20 cellular contexts compared by ENCODE assay signal in the genomic region with DNA sequence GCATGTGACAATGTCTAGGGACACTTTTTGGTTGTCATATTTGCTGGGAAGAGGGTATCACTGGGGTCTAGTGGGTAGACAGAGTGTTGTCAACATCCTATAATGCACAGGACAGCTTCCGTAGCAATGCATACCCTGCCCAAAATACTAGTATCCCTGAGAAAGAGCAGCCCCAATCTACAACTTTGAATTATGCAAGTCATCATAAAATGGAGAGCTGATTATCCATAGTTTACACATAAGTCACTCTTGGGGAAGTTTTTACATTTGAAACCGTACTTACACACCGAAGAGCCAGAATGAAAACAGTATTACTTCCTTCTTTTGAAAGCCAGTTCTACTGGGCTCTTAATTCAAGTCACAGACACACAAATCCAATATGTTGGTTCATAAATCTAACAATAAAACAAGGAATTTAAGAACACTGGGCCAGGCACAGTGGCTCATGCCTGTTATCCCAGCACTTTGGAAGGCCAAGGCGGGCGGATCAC. TPM values are rescaled to one million over a fixed set of nuclear protein-coding genes. Genes with fewer than 3 reads are reported as not detected.
A peak's percentile ranks its signal among the peaks of the same experiment; 100 is the strongest.
DNase-seq lines count a peak whose midpoint lies in the region; ATAC-seq, FAIRE-seq and TF ChIP-seq lines count a peak whose summit lies in the region.
"Had no signal": no experiment of that assay in that cellular context is flagged by ENCODE, and none has a peak within 500 bp of the region (broad histone marks: within the 10 kb centered on the region; RNA-seq: fewer than 3 reads in every experiment).

No MANE protein-coding gene starts in this region.

- no peaks in the 10 kb centered on the region for H3K9me3 ChIP-seq in HEK293 (ENCODE audit: control insufficient read depth, insufficient read depth, low read depth, low read length)
- no peaks in the 10 kb centered on the region; the same call in 2 of the 3 replicates for H3K9me3 ChIP-seq in GM12878 (replicated peaks; ENCODE audit: control insufficient read depth, insufficient read depth, low read length)
- H3K9me3 ChIP-seq in OCI-LY7 (ENCODE audit: low read length) = no peaks in the 10 kb centered on the region
- H3K9me3 ChIP-seq: esophagus muscularis mucosa had no signal

- H2AFZ ChIP-seq in GM12878 (ENCODE audit: control insufficient read depth, low read depth, low read length) (no peak overlapping the region), OCI-LY7 (ENCODE audit: low read length) (no peak overlapping the region)

- no peak for TF ChIP-seq EP300 in GM12878 (IDR thresholded peaks at IDR 0.05; ENCODE audit: borderline replicate concordance in 1 of 2, control insufficient read depth in 1 of 2, low read depth in 2 of 2, low read length in 2 of 2)

- intact Hi-C loops in GM12878 (cut with micrococcal nuclease; ENCODE audit: unreplicated experiment) = no loop called here
- intact Hi-C loops in OCI-LY7 (cut with micrococcal nuclease; ENCODE audit: unreplicated experiment) = no loop called here

- H3K36me3 ChIP-seq in HEK293 (ENCODE audit: control insufficient read depth in 2 of 2, insufficient read depth in 1 of 2, low read length in 2 of 2) = peaks cover 8 to 19% of the 10 kb centered on the region in 2 experiments; a peak in 2 of 3 replicates
- peaks cover 4 to 18% of the 10 kb centered on the region in 2 experiments; a peak in 3 of 4 replicates for H3K36me3 ChIP-seq in GM12878 (ENCODE audit: control insufficient read depth in 2 of 2, insufficient read depth in 2 of 2, low read length in 1 of 2)
- H3K36me3 ChIP-seq in OCI-LY7 (ENCODE audit: insufficient read depth, low read length) = peaks cover 71% of the 10 kb centered on the region

- no peak overlapping the region for H3K9ac ChIP-seq in GM12878 (ENCODE audit: control insufficient read depth, insufficient read depth, low read length)

- no peak for FAIRE-seq in GM12878 (lab: Jason Lieb, UNC)

- H3K27me3 ChIP-seq in GM12878 (replicated peaks in 1 of 2; ENCODE audit: control insufficient read depth in 2 of 2, insufficient read depth in 2 of 2, low read length in 1 of 2) = no peaks in the 10 kb centered on the region
- H3K27me3 ChIP-seq: dorsolateral prefrontal cortex, esophagus muscularis mucosa had no signal

- H3K27ac ChIP-seq in HEK293 (ENCODE audit: extremely low read depth, low read depth, low read length) (no peak overlapping the region), GM12878 (ENCODE audit: control insufficient read depth, insufficient read depth) (0 out of 2 replicates have a peak overlapping the region, but pooled peaks have one; percentile 6), OCI-LY7 (ENCODE audit: low read depth, low read length, poor library complexity, severe bottlenecking) (no peak overlapping the region)
- H3K27ac ChIP-seq: dorsolateral prefrontal cortex, esophagus muscularis mucosa had no signal

- H3K4me1 ChIP-seq in HEK293 (ENCODE audit: control insufficient read depth, insufficient read depth, low read length) (peaks cover 20% of the 10 kb centered on the region), GM12878 (ENCODE audit: control insufficient read depth, insufficient read depth, low read length) (no peaks in the 10 kb centered on the region), OCI-LY7 (ENCODE audit: insufficient read depth, low read length, poor library complexity, severe bottlenecking) (no peaks in the 10 kb centered on the region)

- TF ChIP-seq POLR2A in GM12878 (IDR thresholded peaks at IDR 0.05; ENCODE audit: low read depth, low read length) = no peak

- TF ChIP-seq RAD21 in GM12878 (IDR thresholded peaks at IDR 0.05; ENCODE audit: insufficient read depth, low read depth, low read length) = no peak

- no peaks in the 10 kb centered on the region for H3K9me2 ChIP-seq in OCI-LY7 (ENCODE audit: insufficient read depth, low read length)

- no TSS peak for BruUV-seq in GM12878 (replicated peaks; lab: Mats Ljungman, UMichigan)
- no TSS peak for BruUV-seq in OCI-LY7 (replicated peaks; lab: Mats Ljungman, UMichigan)

- CTCF ChIA-PET in HEK293 (lab: Yijun Ruan, JAX) (interaction anchor here (0.7 to 2.3 kb wide), 2 partner anchors 31 to 1361 kb away, joined by 3 to 16 read pairs; no protein-coding TSS in a partner anchor), GM12878 (lab: Yijun Ruan, JAX) (interaction anchor here (1.0 to 2.0 kb wide), 4 partner anchors 9 to 20 kb away, joined by 3 to 13 read pairs (median 4); no protein-coding TSS in a partner anchor), OCI-LY7 (lab: Charles Lee; ENCODE audit: unreplicated experiment) (no interaction called here)

- peaks cover 85% of the 10 kb centered on the region for H3K36me3 Mint-ChIP-seq in activated T-cell treated with anti-CD3 and anti-CD28 coated beads, Interleukin-2, amount 50 U/mL, for 24 hours (ENCODE audit: low read depth)
- peaks cover 28% of the 10 kb centered on the region for H3K36me3 Mint-ChIP-seq in osteocyte (ENCODE audit: unreplicated experiment)

- in situ Hi-C loops in GM12878 (cut with MboI) = no loop called here

- no peak for DNase-seq in activated T-cell treated with anti-CD3 and anti-CD28 coated beads, Interleukin-2, amount 50 U/mL, for 24 hours
- DNase-seq in activated T-cell treated with anti-CD3 and anti-CD28 coated beads, Interleukin-2, amount 50 U/mL, for 1 hour = no peak
- no peak for DNase-seq in GM12878 (ENCODE audit: low read depth, low spot score)
- no peak for DNase-seq in osteocyte (ENCODE audit: extremely low spot score, unreplicated experiment)
- DNase-seq in OCI-LY7 (ENCODE audit: low spot score) = no peak
- DNase-seq in cerebellar nuclear complex (lab: John Stamatoyannopoulos, UW) = no peak
- DNase-seq: activated naive CD4-positive, alpha-beta T cell treated with anti-CD3 and anti-CD28 coated beads, Interleukin-2, amount 50 U/mL, for 16 hours; dorsolateral prefrontal cortex; GF-D8; GOT3; NCI-H1930; NCI-H510A; stimulated activated CD4-positive, alpha-beta T cell treated with anti-CD3 and anti-CD28 coated beads, Interleukin-15, amount 100 ng/mL, for 24 hours; substantia nigra had no signal

- ATAC-seq in GM12878 (peak; percentile 42), HG03439 (IDR thresholded peaks at IDR 0.05; ENCODE audit: unreplicated experiment) (no peak)
- ATAC-seq: Panc1 had no signal

- peaks cover 66% of the 10 kb centered on the region for H3K4me1 Mint-ChIP-seq in activated T-cell treated with anti-CD3 and anti-CD28 coated beads, Interleukin-2, amount 50 U/mL, for 24 hours (ENCODE audit: low read depth)
- peaks cover 58% of the 10 kb centered on the region for H3K4me1 Mint-ChIP-seq in osteocyte (ENCODE audit: unreplicated experiment)

- WGBS in GM12878 (ENCODE audit: insufficient coverage, insufficient replicate concordance, low lambda C conversion rate, missing lambda C conversion rate) = 88% methylated on average over 5 of the region's 5 CpGs

- POLR2A ChIA-PET in HEK293 (lab: Yijun Ruan, JAX) (no interaction called here), GM12878 (lab: Charles Lee) (interaction anchor here (2.6 to 3.9 kb wide), 2 partner anchors 10 to 20 kb away, joined by 8 to 24 read pairs; no protein-coding TSS in a partner anchor), OCI-LY7 (lab: Charles Lee) (interaction anchor here (0.7 to 3.2 kb wide), 2 partner anchors 10 to 28 kb away, joined by 3 to 9 read pairs; no protein-coding TSS in a partner anchor)

- TF ChIP-seq CTCF in HEK293 (tag by site-specific recombination; IDR thresholded peaks at IDR 0.05) = no peak
- no peak for TF ChIP-seq CTCF in GM12878 (IDR thresholded peaks at IDR 0.05 in 2 of 3, conservative IDR thresholded peaks at IDR 0.05 in 1 of 3; ENCODE audit: control insufficient read depth in 2 of 3, extremely low read depth in 1 of 3, insufficient read depth in 1 of 3, low read depth in 3 of 3, low read length in 3 of 3)
- TF ChIP-seq CTCF in osteocyte (IDR thresholded peaks at IDR 0.05) = no peak
- no peak for TF ChIP-seq CTCF in OCI-LY7 (conservative IDR thresholded peaks at IDR 0.05; ENCODE audit: low read length)

- RAD21 ChIA-PET in GM12878 (lab: Charles Lee; ENCODE audit: unreplicated experiment) = interaction anchor here (0.7 kb wide), 1 partner anchor 17 kb away, joined by 4 read pairs; no protein-coding TSS in a partner anchor

- H3K9me3 Mint-ChIP-seq in activated T-cell treated with anti-CD3 and anti-CD28 coated beads, Interleukin-2, amount 50 U/mL, for 24 hours = no peaks in the 10 kb centered on the region
- H3K9me3 Mint-ChIP-seq in osteocyte (ENCODE audit: unreplicated experiment) = no peaks in the 10 kb centered on the region
- H3K9me3 Mint-ChIP-seq: nephron had no signal

- no peaks in the 10 kb centered on the region for H3K27me3 Mint-ChIP-seq in activated T-cell treated with anti-CD3 and anti-CD28 coated beads, Interleukin-2, amount 50 U/mL, for 24 hours
- H3K27me3 Mint-ChIP-seq in osteocyte (ENCODE audit: unreplicated experiment) = no peaks in the 10 kb centered on the region
- H3K27me3 Mint-ChIP-seq: brain had no signal

- H3K4me2 ChIP-seq in GM12878 (ENCODE audit: control insufficient read depth, insufficient read depth) = no peak overlapping the region; the same call in 1 of the 2 replicates
- H3K4me2 ChIP-seq in OCI-LY7 (ENCODE audit: low read length) = no peak overlapping the region

- H3K27ac Mint-ChIP-seq in activated T-cell treated with anti-CD3 and anti-CD28 coated beads, Interleukin-2, amount 50 U/mL, for 24 hours = peak overlapping the region; percentile 74
- H3K27ac Mint-ChIP-seq in osteocyte (ENCODE audit: unreplicated experiment) = peak overlapping the region; percentile 50
- H3K27ac Mint-ChIP-seq: nephron had no signal

- H3K4me3 ChIP-seq in HEK293 (ENCODE audit: low read depth, low read length) (no peak overlapping the region), GM12878 (no peak overlapping the region), OCI-LY7 (ENCODE audit: low read depth, low read length, poor library complexity, severe bottlenecking) (no peak overlapping the region)
- H3K4me3 ChIP-seq: dorsolateral prefrontal cortex, esophagus muscularis mucosa had no signal

- no peak overlapping the region for H3K4me3 Mint-ChIP-seq in activated T-cell treated with anti-CD3 and anti-CD28 coated beads, Interleukin-2, amount 50 U/mL, for 24 hours
- H3K4me3 Mint-ChIP-seq in osteocyte (ENCODE audit: unreplicated experiment) = no peak overlapping the region
- H3K4me3 Mint-ChIP-seq: brain, nephron had no signal

- H4K20me1 ChIP-seq in GM12878 (ENCODE audit: control insufficient read depth, insufficient read depth) = no peaks in the 10 kb centered on the region
- H4K20me1 ChIP-seq in OCI-LY7 (ENCODE audit: insufficient read depth, low read length) = no peaks in the 10 kb centered on the region

- SMC1A ChIA-PET in GM12878 (lab: Charles Lee; ENCODE audit: uncharacterized antibody, unreplicated experiment) = interaction anchor here (0.7 to 2.2 kb wide), 5 partner anchors 10 to 19 kb away, joined by 3 to 8 read pairs (median 5); no protein-coding TSS in a partner anchor

- H3K79me2 ChIP-seq in GM12878 (ENCODE audit: control insufficient read depth, insufficient read depth, low read length) = peaks cover 56% of the 10 kb centered on the region
- H3K79me2 ChIP-seq in OCI-LY7 (ENCODE audit: insufficient read depth, low read depth, low read length) = peaks cover 12% of the 10 kb centered on the region

RNA-seq across cellular contexts. Expression of gene RNF145, which starts 21.6 kb away (rescaled TPM):
- 94.8 and 97.9 TPM in 2 replicates for total RNA-seq in GM12878 (2013; cell fraction: nucleolus; rRNA removed)
- total RNA-seq in GM12878 (2014; rRNA removed) = 46.6 and 54.6 TPM in 2 replicates
- total RNA-seq in GM12878 (2014; rRNA removed; fragmentation: Illumina TruSeq; extraction: Trizol) = 29.7 and 29.9 TPM in 2 replicates
- total RNA-seq in GM12878 (2021) = 49.2 and 50.9 TPM in 2 replicates
- 16.6 TPM for polyA plus RNA-seq in GM12878 (2011; ENCODE audit: low read depth)
- polyA plus RNA-seq in GM12878 (2011; rRNA removed) = 56.1 and 64.4 TPM in 2 replicates
- polyA plus RNA-seq in GM12878 (2011; cell fraction: cytosol; rRNA removed) = 22.2 and 34.5 TPM in 2 replicates
- polyA plus RNA-seq in GM12878 (2011; cell fraction: nucleus; rRNA removed) = 47.3 and 49.5 TPM in 2 replicates
- 20.8 and 36.3 TPM in 2 replicates for polyA plus RNA-seq in GM12878 (2012)
- polyA plus RNA-seq in GM12878 (2014; fragmentation: Illumina TruSeq; extraction: Trizol) = 58.1 and 75.0 TPM in 2 replicates
- 10 to 100 TPM; 18.6 to 25.2 TPM for polyA plus RNA-seq in GM12878 (2014; fragmentation: Nextera tagmentation; extraction: Ambion mirVana)
- polyA plus RNA-seq in GM12878 (2014; rRNA removed) = 46.4 and 51.0 TPM in 2 replicates
- polyA plus RNA-seq in GM12878 (2016; fragmentation: Nextera tagmentation; extraction: Ambion mirVana) = 10 to 100 TPM in 1 of 2 experiments, 1 to 10 TPM in 1; 9.7 to 11.5 TPM
- 47.9 and 53.5 TPM in 2 replicates for polyA minus RNA-seq in GM12878 (2011; rRNA and poly(A)+ RNA removed)
- 17.3 and 17.9 TPM in 2 replicates for polyA minus RNA-seq in GM12878 (2011; cell fraction: cytosol; rRNA and poly(A)+ RNA removed)
- polyA minus RNA-seq in GM12878 (2011; cell fraction: nucleus; rRNA and poly(A)+ RNA removed) = 24.9 and 30.2 TPM in 2 replicates
- 93.4 and 99.8 TPM in 2 replicates for total RNA-seq in osteocyte
- total RNA-seq in OCI-LY7 (2014; rRNA removed; shearing (Covaris generic)) = 18.6 and 18.9 TPM in 2 replicates
- total RNA-seq in OCI-LY7 (2022) = 32.0 and 34.9 TPM in 2 replicates
